8 cellular contexts compared by ENCODE assay signal in genomic region chr1:32773018-32773763, GRCh38. TPM values are rescaled to one million over a fixed set of nuclear protein-coding genes. Genes with fewer than 3 reads are reported as not detected.
A peak's percentile ranks its signal among the peaks of the same experiment; 100 is the strongest.
DNase-seq lines count a peak whose midpoint lies in the region; ATAC-seq and TF ChIP-seq lines count a peak whose summit lies in the region.

No MANE protein-coding gene starts in this region.

- peak overlapping the region; percentile 37 to 96 (median 81); a peak in 5 of 7 replicates for H3K27ac Mint-ChIP-seq in H9

- WGBS in H9 (ENCODE audit: extremely low coverage, insufficient read length, low lambda C conversion rate): no CpG with 5 or more reads among the region's 9 CpGs

- no peak overlapping the region for H3K56ac ChIP-seq in H9 (ENCODE audit: insufficient read length, low read depth, low read length)

- H2AK5ac ChIP-seq in H9 (ENCODE audit: insufficient read length, low read length): no peak overlapping the region

- no peak overlapping the region for H2AFZ ChIP-seq in H9 (ENCODE audit: low read length)

- no peak overlapping the region for H3K18ac ChIP-seq in H9 (ENCODE audit: insufficient read length, low read depth, low read length)

- H2BK5ac ChIP-seq in H9 (ENCODE audit: insufficient read length, low read length): no peak overlapping the region

- no peak overlapping the region for H3K4ac ChIP-seq in H9 (ENCODE audit: low read depth, low read length)

- H3K27me3 ChIP-seq in BLaER1: no peaks in the 10 kb centered on the region
- no peaks in the 10 kb centered on the region for H3K27me3 ChIP-seq in H9 (ENCODE audit: insufficient read depth, low read length)

- H3K36me3 ChIP-seq in BLaER1: peaks cover 51% of the 10 kb centered on the region

- no peak overlapping the region for H3T11ph ChIP-seq in H9 (ENCODE audit: low read length)

- H3K79me2 ChIP-seq in H9 (ENCODE audit: insufficient read depth, low read length): no peaks in the 10 kb centered on the region

- no peaks in the 10 kb centered on the region for H3K9me3 ChIP-seq in BLaER1
- H3K9me3 ChIP-seq in H9 (ENCODE audit: control insufficient read depth, low read depth, low read length): no peaks in the 10 kb centered on the region

- H3K23me2 ChIP-seq in H9 (ENCODE audit: insufficient read length, low read depth, low read length, poor library complexity, severe bottlenecking): no peaks in the 10 kb centered on the region

- H3K27ac ChIP-seq in BLaER1 (no peak overlapping the region), H9 (ENCODE audit: insufficient read length, low read depth, low read length) (no peak overlapping the region)

- peaks cover 52% of the 10 kb centered on the region for H4K20me1 ChIP-seq in BLaER1
- no peaks in the 10 kb centered on the region for H4K20me1 ChIP-seq in H9 (ENCODE audit: control insufficient read depth, insufficient read depth, insufficient read length)

- H3K4me3 ChIP-seq in BLaER1 (no peak overlapping the region), cardiac fibroblast (replicated peaks in 1 of 2; ENCODE audit: low read depth in 2 of 2, low read length in 2 of 2) (no peak overlapping the region)

- no peaks in the 10 kb centered on the region for H3K9me3 Mint-ChIP-seq in H9

- peaks cover 15 to 48% of the 10 kb centered on the region in 2 experiments for H3K4me1 Mint-ChIP-seq in H9

- H2BK120ac ChIP-seq in H9 (ENCODE audit: low read depth, low read length, poor library complexity, severe bottlenecking): no peak overlapping the region

- DNase-seq in H9 (peak; percentile 89), NCI-H2227 (lab: John Stamatoyannopoulos, UW; ENCODE audit: unreplicated experiment) (peak; percentile 82), cardiac fibroblast (ENCODE audit: low read depth in 2 of 2) (peak; percentile 82 to 84), kidney glomerular epithelial cell (lab: John Stamatoyannopoulos, UW) (peak; percentile 35)
- peak; percentile 45 for DNase-seq in activated CD4-positive, CD25-positive, alpha-beta regulatory T cell treated with anti-CD3 and anti-CD28 coated beads, Interleukin-2, amount 50 U/mL, for 16 hours (ENCODE audit: low read depth, low spot score)
- peak; percentile 79 to 80 for DNase-seq in stimulated activated CD4-positive, alpha-beta T cell treated with anti-CD3 and anti-CD28 coated beads, Interleukin-2, amount 100 ng/mL, for 24 hours

- H3K4me1 ChIP-seq in BLaER1: peaks cover 57% of the 10 kb centered on the region
- H3K4me1 ChIP-seq in H9 (ENCODE audit: insufficient read depth, low read length): no peaks in the 10 kb centered on the region; the same call in 1 of the 2 replicates

- no peaks in the 10 kb centered on the region for H3K27me3 Mint-ChIP-seq in H9 (ENCODE audit: low read depth)

- peaks cover 23 to 70% (median 63%) of the 10 kb centered on the region in 3 experiments for H3K36me3 Mint-ChIP-seq in H9 (ENCODE audit: insufficient read depth in 1 of 3, low read depth in 3 of 3)

- H3K4me2 ChIP-seq in BLaER1 (peak overlapping the region; percentile 89), H9 (ENCODE audit: insufficient read depth, insufficient read length, low read length) (no peak overlapping the region)

- H4K91ac ChIP-seq in H9 (ENCODE audit: insufficient read length, low read depth, low read length): no peak overlapping the region

- no peak overlapping the region for H4K5ac ChIP-seq in H9 (ENCODE audit: insufficient read length, low read depth, low read length)

- peak overlapping the region in 1 of 2 experiments; percentile 58; a peak in 1 of 5 replicates for H3K4me3 Mint-ChIP-seq in H9

- H3K9ac ChIP-seq in BLaER1 (no peak overlapping the region), H9 (ENCODE audit: extremely low read depth, insufficient read length, low read length) (no peak overlapping the region)

- no peaks in the 10 kb centered on the region for H3K79me1 ChIP-seq in H9 (ENCODE audit: insufficient read depth, low read depth, low read length, poor library complexity, severe bottlenecking)

- no peak overlapping the region for H2BK12ac ChIP-seq in H9 (ENCODE audit: insufficient read length, low read depth, low read length)

- no peak for ATAC-seq in GM18868 (IDR thresholded peaks at IDR 0.05; ENCODE audit: unreplicated experiment)

- H2BK20ac ChIP-seq in H9 (ENCODE audit: low read depth, low read length, poor library complexity, severe bottlenecking): no peak overlapping the region

- TF ChIP-seq CTCF in H9 (conservative IDR thresholded peaks at IDR 0.05) (peak; percentile 96), cardiac fibroblast (IDR thresholded peaks at IDR 0.05; ENCODE audit: low read depth, low read length) (peak; percentile 99)

- no peak overlapping the region for H3K23ac ChIP-seq in H9 (ENCODE audit: insufficient read length, low read depth, low read length)

- H2BK15ac ChIP-seq in H9 (ENCODE audit: low read depth, low read length): no peak overlapping the region

- no peak overlapping the region for H4K8ac ChIP-seq in H9 (replicated peaks; ENCODE audit: insufficient read length, low read depth, low read length)

- H3K14ac ChIP-seq in H9 (ENCODE audit: insufficient read depth, low read length): no peak overlapping the region

RNA-seq across cellular contexts. Expression of gene YARS1, which starts 44.0 kb away (rescaled TPM):
- total RNA-seq in H9 (2021): 185 and 194 TPM in 2 replicates

RNA-seq across cellular contexts. Expression of gene S100PBP, which starts 44.3 kb away (rescaled TPM):
- 50.1 and 51.4 TPM in 2 replicates for total RNA-seq in H9 (2021)

Comparison
In these comparisons a context has a peak if more than half of its experiments do, and no peak if none do; other contexts are left out.
1. DNase-seq: peak in every context shown above with its lines; median percentile 89 in H9; 83 in cardiac fibroblast; 82 in NCI-H2227; 80 in stimulated activated CD4-positive, alpha-beta T cell treated with anti-CD3 and anti-CD28 coated beads, Interleukin-2, amount 100 ng/mL, for 24 hours; 45 in activated CD4-positive, CD25-positive, alpha-beta regulatory T cell treated with anti-CD3 and anti-CD28 coated beads, Interleukin-2, amount 50 U/mL, for 16 hours; 35 in kidney glomerular epithelial cell.